In the genomic region with DNA sequence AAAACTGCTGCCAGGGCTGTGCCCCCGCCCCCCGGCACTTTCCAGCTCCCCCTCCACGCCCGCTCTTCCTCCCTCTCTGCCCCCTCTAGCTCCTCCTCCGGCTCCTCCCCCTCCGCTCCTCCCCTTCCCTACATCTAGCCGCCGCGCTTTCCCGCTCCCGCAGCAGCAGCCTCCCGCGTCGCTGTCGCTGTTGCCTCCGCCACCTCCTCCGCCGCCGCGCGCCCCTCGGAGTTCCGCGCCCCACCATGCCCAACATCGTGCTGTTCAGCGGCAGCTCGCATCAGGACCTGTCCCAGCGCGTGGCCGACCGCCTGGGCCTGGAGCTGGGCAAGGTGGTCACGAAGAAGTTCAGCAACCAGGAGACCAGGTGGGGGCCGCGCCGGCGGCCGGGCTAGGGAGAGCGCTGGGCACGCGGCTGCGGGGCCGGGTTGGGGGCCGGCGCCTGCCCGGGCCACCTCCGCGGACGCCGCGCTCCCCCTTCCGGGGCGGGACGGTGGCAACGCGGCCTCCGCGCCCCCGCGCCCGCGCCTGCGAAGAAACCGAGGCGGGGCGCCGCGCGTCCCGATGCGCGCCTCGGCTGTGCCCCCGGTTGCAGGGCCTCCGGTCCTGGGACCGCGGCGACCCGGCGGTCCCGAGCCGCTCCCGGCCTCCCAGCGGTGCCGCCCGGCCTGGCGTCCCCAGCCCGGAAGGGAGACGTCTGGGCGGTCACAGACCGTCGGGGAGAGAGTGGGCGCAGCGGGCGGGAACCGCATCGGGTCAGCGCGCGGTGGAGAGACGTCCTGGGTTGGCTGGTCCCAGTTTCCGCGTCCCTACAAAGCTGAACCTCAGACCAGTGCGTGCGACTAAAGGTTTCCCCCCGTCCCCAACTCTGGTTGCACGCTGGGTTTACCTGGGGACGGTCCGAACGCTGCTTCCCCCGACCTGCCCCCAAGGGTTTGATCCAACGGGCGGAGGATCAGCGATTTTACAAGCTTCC, we compare ENCODE assay signal across 1 cellular context.
TF ChIP-seq lines count a peak whose summit lies in the region.

PRPS2 (plus strand) TSS at position 160 of the 976 bp plus-strand sequence; CDS start at position 246, 86 bp downstream.

TF ChIP-seq in K562, 482 proteins besides CTCF, POLR2A, EP300 and RAD21 (continued from another document and continues in another):
- TF ChIP-seq, protein P1, sequence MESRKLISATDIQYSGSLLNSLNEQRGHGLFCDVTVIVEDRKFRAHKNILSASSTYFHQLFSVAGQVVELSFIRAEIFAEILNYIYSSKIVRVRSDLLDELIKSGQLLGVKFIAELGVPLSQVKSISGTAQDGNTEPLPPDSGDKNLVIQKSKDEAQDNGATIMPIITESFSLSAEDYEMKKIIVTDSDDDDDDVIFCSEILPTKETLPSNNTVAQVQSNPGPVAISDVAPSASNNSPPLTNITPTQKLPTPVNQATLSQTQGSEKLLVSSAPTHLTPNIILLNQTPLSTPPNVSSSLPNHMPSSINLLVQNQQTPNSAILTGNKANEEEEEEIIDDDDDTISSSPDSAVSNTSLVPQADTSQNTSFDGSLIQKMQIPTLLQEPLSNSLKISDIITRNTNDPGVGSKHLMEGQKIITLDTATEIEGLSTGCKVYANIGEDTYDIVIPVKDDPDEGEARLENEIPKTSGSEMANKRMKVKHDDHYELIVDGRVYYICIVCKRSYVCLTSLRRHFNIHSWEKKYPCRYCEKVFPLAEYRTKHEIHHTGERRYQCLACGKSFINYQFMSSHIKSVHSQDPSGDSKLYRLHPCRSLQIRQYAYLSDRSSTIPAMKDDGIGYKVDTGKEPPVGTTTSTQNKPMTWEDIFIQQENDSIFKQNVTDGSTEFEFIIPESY (CRISPR knock-in tag; IDR thresholded peaks at IDR 0.05): 0 out of 2 replicates have a peak, but pooled peaks have one; percentile 23
- no peak for TF ChIP-seq MBD2 (IDR thresholded peaks at IDR 0.05; ENCODE audit: borderline replicate concordance, low read depth)
- no peak for TF ChIP-seq ZNF592 (IDR thresholded peaks at IDR 0.05)
- TF ChIP-seq NFXL1 (CRISPR knock-in tag; IDR thresholded peaks at IDR 0.05): no peak
- TF ChIP-seq CBX1 (IDR thresholded peaks at IDR 0.05; ENCODE audit: low read depth): 0 out of 2 replicates have a peak, but pooled peaks have one; percentile 5
- no peak for TF ChIP-seq ZNF197 (CRISPR knock-in tag; IDR thresholded peaks at IDR 0.05; ENCODE audit: low read depth)
- no peak for TF ChIP-seq HDGF (IDR thresholded peaks at IDR 0.05)
- TF ChIP-seq RNF219 (CRISPR knock-in tag; IDR thresholded peaks at IDR 0.05): no peak
- TF ChIP-seq ZNF431 (CRISPR knock-in tag; IDR thresholded peaks at IDR 0.05): peak; percentile 48; the same call in 1 of the 2 replicates
- TF ChIP-seq THRAP3 (IDR thresholded peaks at IDR 0.05; ENCODE audit: borderline replicate concordance): no peak
- TF ChIP-seq NFATC3 (IDR thresholded peaks at IDR 0.05): no peak
- TF ChIP-seq, protein P2, sequence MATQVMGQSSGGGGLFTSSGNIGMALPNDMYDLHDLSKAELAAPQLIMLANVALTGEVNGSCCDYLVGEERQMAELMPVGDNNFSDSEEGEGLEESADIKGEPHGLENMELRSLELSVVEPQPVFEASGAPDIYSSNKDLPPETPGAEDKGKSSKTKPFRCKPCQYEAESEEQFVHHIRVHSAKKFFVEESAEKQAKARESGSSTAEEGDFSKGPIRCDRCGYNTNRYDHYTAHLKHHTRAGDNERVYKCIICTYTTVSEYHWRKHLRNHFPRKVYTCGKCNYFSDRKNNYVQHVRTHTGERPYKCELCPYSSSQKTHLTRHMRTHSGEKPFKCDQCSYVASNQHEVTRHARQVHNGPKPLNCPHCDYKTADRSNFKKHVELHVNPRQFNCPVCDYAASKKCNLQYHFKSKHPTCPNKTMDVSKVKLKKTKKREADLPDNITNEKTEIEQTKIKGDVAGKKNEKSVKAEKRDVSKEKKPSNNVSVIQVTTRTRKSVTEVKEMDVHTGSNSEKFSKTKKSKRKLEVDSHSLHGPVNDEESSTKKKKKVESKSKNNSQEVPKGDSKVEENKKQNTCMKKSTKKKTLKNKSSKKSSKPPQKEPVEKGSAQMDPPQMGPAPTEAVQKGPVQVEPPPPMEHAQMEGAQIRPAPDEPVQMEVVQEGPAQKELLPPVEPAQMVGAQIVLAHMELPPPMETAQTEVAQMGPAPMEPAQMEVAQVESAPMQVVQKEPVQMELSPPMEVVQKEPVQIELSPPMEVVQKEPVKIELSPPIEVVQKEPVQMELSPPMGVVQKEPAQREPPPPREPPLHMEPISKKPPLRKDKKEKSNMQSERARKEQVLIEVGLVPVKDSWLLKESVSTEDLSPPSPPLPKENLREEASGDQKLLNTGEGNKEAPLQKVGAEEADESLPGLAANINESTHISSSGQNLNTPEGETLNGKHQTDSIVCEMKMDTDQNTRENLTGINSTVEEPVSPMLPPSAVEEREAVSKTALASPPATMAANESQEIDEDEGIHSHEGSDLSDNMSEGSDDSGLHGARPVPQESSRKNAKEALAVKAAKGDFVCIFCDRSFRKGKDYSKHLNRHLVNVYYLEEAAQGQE (CRISPR knock-in tag; IDR thresholded peaks at IDR 0.05; ENCODE audit: low read depth): no peak
- TF ChIP-seq POLR2AphosphoS2 (IDR thresholded peaks at IDR 0.05; ENCODE audit: low read length): no peak
- TF ChIP-seq, protein P3, sequence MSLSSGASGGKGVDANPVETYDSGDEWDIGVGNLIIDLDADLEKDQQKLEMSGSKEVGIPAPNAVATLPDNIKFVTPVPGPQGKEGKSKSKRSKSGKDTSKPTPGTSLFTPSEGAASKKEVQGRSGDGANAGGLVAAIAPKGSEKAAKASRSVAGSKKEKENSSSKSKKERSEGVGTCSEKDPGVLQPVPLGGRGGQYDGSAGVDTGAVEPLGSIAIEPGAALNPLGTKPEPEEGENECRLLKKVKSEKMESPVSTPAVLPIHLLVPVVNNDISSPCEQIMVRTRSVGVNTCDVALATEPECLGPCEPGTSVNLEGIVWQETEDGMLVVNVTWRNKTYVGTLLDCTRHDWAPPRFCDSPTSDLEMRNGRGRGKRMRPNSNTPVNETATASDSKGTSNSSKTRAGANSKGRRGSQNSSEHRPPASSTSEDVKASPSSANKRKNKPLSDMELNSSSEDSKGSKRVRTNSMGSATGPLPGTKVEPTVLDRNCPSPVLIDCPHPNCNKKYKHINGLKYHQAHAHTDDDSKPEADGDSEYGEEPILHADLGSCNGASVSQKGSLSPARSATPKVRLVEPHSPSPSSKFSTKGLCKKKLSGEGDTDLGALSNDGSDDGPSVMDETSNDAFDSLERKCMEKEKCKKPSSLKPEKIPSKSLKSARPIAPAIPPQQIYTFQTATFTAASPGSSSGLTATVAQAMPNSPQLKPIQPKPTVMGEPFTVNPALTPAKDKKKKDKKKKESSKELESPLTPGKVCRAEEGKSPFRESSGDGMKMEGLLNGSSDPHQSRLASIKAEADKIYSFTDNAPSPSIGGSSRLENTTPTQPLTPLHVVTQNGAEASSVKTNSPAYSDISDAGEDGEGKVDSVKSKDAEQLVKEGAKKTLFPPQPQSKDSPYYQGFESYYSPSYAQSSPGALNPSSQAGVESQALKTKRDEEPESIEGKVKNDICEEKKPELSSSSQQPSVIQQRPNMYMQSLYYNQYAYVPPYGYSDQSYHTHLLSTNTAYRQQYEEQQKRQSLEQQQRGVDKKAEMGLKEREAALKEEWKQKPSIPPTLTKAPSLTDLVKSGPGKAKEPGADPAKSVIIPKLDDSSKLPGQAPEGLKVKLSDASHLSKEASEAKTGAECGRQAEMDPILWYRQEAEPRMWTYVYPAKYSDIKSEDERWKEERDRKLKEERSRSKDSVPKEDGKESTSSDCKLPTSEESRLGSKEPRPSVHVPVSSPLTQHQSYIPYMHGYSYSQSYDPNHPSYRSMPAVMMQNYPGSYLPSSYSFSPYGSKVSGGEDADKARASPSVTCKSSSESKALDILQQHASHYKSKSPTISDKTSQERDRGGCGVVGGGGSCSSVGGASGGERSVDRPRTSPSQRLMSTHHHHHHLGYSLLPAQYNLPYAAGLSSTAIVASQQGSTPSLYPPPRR (CRISPR knock-in tag; IDR thresholded peaks at IDR 0.05; ENCODE audit: borderline replicate concordance): no peak
- TF ChIP-seq ZNF3 (CRISPR knock-in tag; IDR thresholded peaks at IDR 0.05): no peak
- TF ChIP-seq, protein P4, sequence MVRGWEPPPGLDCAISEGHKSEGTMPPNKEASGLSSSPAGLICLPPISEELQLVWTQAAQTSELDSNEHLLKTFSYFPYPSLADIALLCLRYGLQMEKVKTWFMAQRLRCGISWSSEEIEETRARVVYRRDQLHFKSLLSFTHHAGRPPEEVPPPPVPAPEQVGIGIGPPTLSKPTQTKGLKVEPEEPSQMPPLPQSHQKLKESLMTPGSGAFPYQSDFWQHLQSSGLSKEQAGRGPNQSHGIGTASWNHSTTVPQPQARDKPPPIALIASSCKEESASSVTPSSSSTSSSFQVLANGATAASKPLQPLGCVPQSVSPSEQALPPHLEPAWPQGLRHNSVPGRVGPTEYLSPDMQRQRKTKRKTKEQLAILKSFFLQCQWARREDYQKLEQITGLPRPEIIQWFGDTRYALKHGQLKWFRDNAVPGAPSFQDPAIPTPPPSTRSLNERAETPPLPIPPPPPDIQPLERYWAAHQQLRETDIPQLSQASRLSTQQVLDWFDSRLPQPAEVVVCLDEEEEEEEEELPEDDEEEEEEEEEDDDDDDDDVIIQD (CRISPR knock-in tag; IDR thresholded peaks at IDR 0.05): no peak
- TF ChIP-seq STAG1 (CRISPR knock-in tag; IDR thresholded peaks at IDR 0.05; ENCODE audit: borderline replicate concordance): no peak
- TF ChIP-seq RBM22 (IDR thresholded peaks at IDR 0.05; ENCODE audit: low read depth, low read length, poor library complexity, severe bottlenecking): no peak
- no peak for TF ChIP-seq RHOXF2B (CRISPR knock-in tag; conservative IDR thresholded peaks at IDR 0.05)
- peak; percentile 17; the same call in 1 of the 2 replicates for TF ChIP-seq CREM (IDR thresholded peaks at IDR 0.05; ENCODE audit: low read depth)
- TF ChIP-seq, protein P5, sequence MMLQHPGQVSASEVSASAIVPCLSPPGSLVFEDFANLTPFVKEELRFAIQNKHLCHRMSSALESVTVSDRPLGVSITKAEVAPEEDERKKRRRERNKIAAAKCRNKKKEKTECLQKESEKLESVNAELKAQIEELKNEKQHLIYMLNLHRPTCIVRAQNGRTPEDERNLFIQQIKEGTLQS (IDR thresholded peaks at IDR 0.05): no peak
- TF ChIP-seq, protein P5 (CRISPR knock-in tag; conservative IDR thresholded peaks at IDR 0.05): no peak
- no peak for TF ChIP-seq NCOA4 (IDR thresholded peaks at IDR 0.05; ENCODE audit: partially characterized antibody)
- TF ChIP-seq, protein P6, sequence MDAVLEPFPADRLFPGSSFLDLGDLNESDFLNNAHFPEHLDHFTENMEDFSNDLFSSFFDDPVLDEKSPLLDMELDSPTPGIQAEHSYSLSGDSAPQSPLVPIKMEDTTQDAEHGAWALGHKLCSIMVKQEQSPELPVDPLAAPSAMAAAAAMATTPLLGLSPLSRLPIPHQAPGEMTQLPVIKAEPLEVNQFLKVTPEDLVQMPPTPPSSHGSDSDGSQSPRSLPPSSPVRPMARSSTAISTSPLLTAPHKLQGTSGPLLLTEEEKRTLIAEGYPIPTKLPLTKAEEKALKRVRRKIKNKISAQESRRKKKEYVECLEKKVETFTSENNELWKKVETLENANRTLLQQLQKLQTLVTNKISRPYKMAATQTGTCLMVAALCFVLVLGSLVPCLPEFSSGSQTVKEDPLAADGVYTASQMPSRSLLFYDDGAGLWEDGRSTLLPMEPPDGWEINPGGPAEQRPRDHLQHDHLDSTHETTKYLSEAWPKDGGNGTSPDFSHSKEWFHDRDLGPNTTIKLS (IDR thresholded peaks at IDR 0.05; ENCODE audit: borderline replicate concordance, low read depth): no peak
- TF ChIP-seq ZNF134 (CRISPR knock-in tag; conservative IDR thresholded peaks at IDR 0.05): no peak
- no peak for TF ChIP-seq MTF1 (CRISPR knock-in tag; IDR thresholded peaks at IDR 0.05; ENCODE audit: borderline replicate concordance)
- no peak for TF ChIP-seq CHCHD3 (CRISPR knock-in tag; IDR thresholded peaks at IDR 0.05)
